11 cellular contexts compared by ENCODE assay signal in the genomic region with DNA sequence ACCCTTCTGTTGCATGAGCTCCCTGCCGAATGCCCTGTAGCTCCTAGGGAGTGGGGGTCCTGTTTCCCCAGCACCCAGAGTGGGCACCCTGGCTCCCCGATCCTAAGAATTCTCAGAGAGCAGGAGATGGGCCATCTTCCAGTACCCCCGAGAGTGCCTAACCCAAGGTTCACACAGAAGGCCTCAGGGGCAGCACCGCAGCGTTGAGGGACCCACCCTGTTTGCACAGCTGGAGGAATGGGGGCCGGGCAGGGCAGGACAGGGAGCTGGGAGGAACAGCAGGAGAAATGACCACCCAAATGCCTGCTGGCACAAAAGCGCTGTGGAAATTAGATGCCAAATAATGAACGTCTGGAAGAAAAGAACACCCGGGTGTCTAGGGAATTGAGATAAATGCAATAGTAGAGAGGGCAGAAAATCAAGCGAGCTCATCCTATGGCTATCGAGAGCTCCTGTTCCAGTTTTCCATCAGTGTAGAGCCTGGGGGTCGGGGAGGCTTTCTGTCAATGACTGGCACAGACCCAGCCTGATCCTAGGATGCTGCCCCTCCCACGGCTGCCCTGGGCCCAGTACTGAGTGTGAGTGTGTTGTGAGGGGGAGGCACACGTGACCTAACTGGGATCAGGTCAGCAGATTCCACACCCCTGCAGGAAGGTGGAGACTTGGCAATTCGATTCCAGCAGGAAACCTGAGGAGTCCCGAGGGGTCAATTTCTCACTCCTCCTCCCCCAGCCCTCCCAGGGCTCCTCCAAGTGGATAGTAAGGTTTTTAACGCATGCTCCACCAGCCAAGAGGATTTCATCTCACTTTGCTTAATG. TPM values are rescaled to one million over a fixed set of nuclear protein-coding genes. Genes with fewer than 3 reads are reported as not detected.
DNase-seq lines count a peak whose midpoint lies in the region; ATAC-seq, FAIRE-seq and TF ChIP-seq lines count a peak whose summit lies in the region.
"Had no signal": no experiment of that assay in that cellular context is flagged by ENCODE, and none has a peak within 500 bp of the region (broad histone marks: within the 10 kb centered on the region; RNA-seq: fewer than 3 reads in every experiment).

No MANE protein-coding gene starts in this region.

- in situ Hi-C loops in GM12878 (cut with MboI) = no loop called here
- in situ Hi-C loops in GM13977 (cut with MboI; ENCODE audit: low pct_unique_long_range_greater_than_20kb, low sequenced_read_pairs, unreplicated experiment) = no loop called here

- no TSS peak for BruUV-seq in GM12878 (replicated peaks; lab: Mats Ljungman, UMichigan)

- peaks cover 11 to 42% (median 19%) of the 10 kb centered on the region in 4 donors for H3K4me1 Mint-ChIP-seq in CD4-positive, alpha-beta memory T cell
- peaks cover 26 to 51% (median 42%) of the 10 kb centered on the region in 3 donors for H3K4me1 Mint-ChIP-seq in naive B cell

- SMC1A ChIA-PET in GM12878 (lab: Charles Lee; ENCODE audit: uncharacterized antibody, unreplicated experiment) = interaction anchor here (0.9 to 9.5 kb wide), 10 partner anchors 8 to 64 kb away, joined by 3 to 51 read pairs (median 6); no protein-coding TSS in a partner anchor

- TF ChIP-seq RAD21 in GM12878 (IDR thresholded peaks at IDR 0.05; ENCODE audit: insufficient read depth, low read depth, low read length) = no peak

- no peaks in the 10 kb centered on the region for H4K20me1 ChIP-seq in GM12878 (ENCODE audit: control insufficient read depth, insufficient read depth)

- no peak for DNase-seq in CD4-positive, alpha-beta memory T cell
- DNase-seq in NCI-H1092 treated with DMSO at 0.1 percent for 48 hours (lab: John Stamatoyannopoulos, UW) (peak; percentile 82), GM12878 (ENCODE audit: low read depth, low spot score) (no peak), naive B cell (no peak), GM13977 (ENCODE audit: low spot score) (no peak), GM19240 (ENCODE audit: insufficient read length, low spot score) (no peak), cortex of kidney (lab: John Stamatoyannopoulos, UW) (no peak)
- no peak for DNase-seq in activated naive CD4-positive, alpha-beta T cell treated with anti-CD3 and anti-CD28 coated beads, Interleukin-2, amount 50 U/mL, for 16 hours
- DNase-seq: activated T-cell treated with anti-CD3 and anti-CD28 coated beads, Interleukin-2, amount 50 U/mL, for 1 hour; NCI-H2029 had no signal

- peaks cover 39 to 48% of the 10 kb centered on the region in 2 donors for H3K36me3 Mint-ChIP-seq in CD4-positive, alpha-beta memory T cell
- H3K36me3 Mint-ChIP-seq in naive B cell = peaks cover 4 to 14% of the 10 kb centered on the region in 2 donors

- H3K36me3 ChIP-seq in CD4-positive, alpha-beta memory T cell (ENCODE audit: insufficient read depth, low read length) = peaks cover 22% of the 10 kb centered on the region
- H3K36me3 ChIP-seq in GM12878 (ENCODE audit: control insufficient read depth in 2 of 2, insufficient read depth in 2 of 2, low read length in 1 of 2) = peaks cover 7% of the 10 kb centered on the region in 2 experiments; a peak in 2 of 4 replicates
- H3K36me3 ChIP-seq: breast epithelium had no signal

- intact Hi-C loops in CD4-positive, alpha-beta memory T cell (cut with micrococcal nuclease) = no loop called here
- intact Hi-C loops in GM12878 (cut with micrococcal nuclease; ENCODE audit: unreplicated experiment) = no loop called here

- peaks cover 19% of the 10 kb centered on the region for H3K4me1 ChIP-seq in CD4-positive, alpha-beta memory T cell (ENCODE audit: insufficient read depth, low read length)
- H3K4me1 ChIP-seq in GM12878 (ENCODE audit: control insufficient read depth, insufficient read depth, low read length) = peaks cover 25% of the 10 kb centered on the region
- H3K4me1 ChIP-seq: breast epithelium had no signal

- no peaks in the 10 kb centered on the region for H3K27me3 ChIP-seq in CD4-positive, alpha-beta memory T cell (ENCODE audit: insufficient read depth, low read length)
- H3K27me3 ChIP-seq in GM12878 (replicated peaks in 1 of 2; ENCODE audit: control insufficient read depth in 2 of 2, insufficient read depth in 2 of 2, low read length in 1 of 2) = no peaks in the 10 kb centered on the region

- POLR2A ChIA-PET in CD4-positive, alpha-beta memory T cell (lab: Charles Lee; ENCODE audit: partially characterized antibody) = interaction anchor here (0.9 to 1.9 kb wide), 2 partner anchors 10 to 26 kb away, joined by 3 to 5 read pairs; a partner anchor contains a TSS
- POLR2A ChIA-PET in GM12878 (lab: Charles Lee) = interaction anchor here (0.5 to 1.7 kb wide), 8 partner anchors 10 to 97 kb away, joined by 3 to 6 read pairs (median 4); a partner anchor contains a TSS

- H3K9me3 ChIP-seq in CD4-positive, alpha-beta memory T cell (ENCODE audit: control insufficient read depth in 1 of 2, low read length in 2 of 2) = no peaks in the 10 kb centered on the region
- H3K9me3 ChIP-seq in GM12878 (replicated peaks; ENCODE audit: control insufficient read depth, insufficient read depth, low read length) = no peaks in the 10 kb centered on the region
- H3K9me3 ChIP-seq: breast epithelium had no signal

- no peak for FAIRE-seq in GM12878 (lab: Jason Lieb, UNC)

- H3K27ac ChIP-seq in CD4-positive, alpha-beta memory T cell (ENCODE audit: low read depth, low read length) = no peak overlapping the region
- 0 out of 2 replicates have a peak overlapping the region, but pooled peaks have one; percentile 36 for H3K27ac ChIP-seq in GM12878 (ENCODE audit: control insufficient read depth, insufficient read depth)

- H3K79me2 ChIP-seq in GM12878 (ENCODE audit: control insufficient read depth, insufficient read depth, low read length) = peaks cover 11% of the 10 kb centered on the region

- no peaks in the 10 kb centered on the region for H3K9me3 Mint-ChIP-seq in CD4-positive, alpha-beta memory T cell
- no peaks in the 10 kb centered on the region for H3K9me3 Mint-ChIP-seq in naive B cell

- no peak for TF ChIP-seq POLR2A in GM12878 (IDR thresholded peaks at IDR 0.05; ENCODE audit: low read depth, low read length)

- no peaks in the 10 kb centered on the region for H3K27me3 Mint-ChIP-seq in CD4-positive, alpha-beta memory T cell
- H3K27me3 Mint-ChIP-seq in naive B cell = no peaks in the 10 kb centered on the region

- H3K4me2 ChIP-seq in GM12878 (ENCODE audit: control insufficient read depth, insufficient read depth) = no peak overlapping the region

- no peak for TF ChIP-seq EP300 in GM12878 (IDR thresholded peaks at IDR 0.05; ENCODE audit: borderline replicate concordance in 1 of 2, control insufficient read depth in 1 of 2, low read depth in 2 of 2, low read length in 2 of 2)

- H3K4me3 Mint-ChIP-seq in CD4-positive, alpha-beta memory T cell = peak overlapping the region in 1 of 8 donors; percentile 39
- peak overlapping the region in 2 of 8 donors; percentile 15 to 78 for H3K4me3 Mint-ChIP-seq in naive B cell

- RAD21 ChIA-PET in GM12878 (lab: Charles Lee; ENCODE audit: unreplicated experiment) = interaction anchor here (1.2 to 2.7 kb wide), 6 partner anchors 8 to 94 kb away, joined by 3 to 9 read pairs (median 8); no protein-coding TSS in a partner anchor

- H2AFZ ChIP-seq in GM12878 (ENCODE audit: control insufficient read depth, low read depth, low read length) = no peak overlapping the region

- H3K9ac ChIP-seq in GM12878 (ENCODE audit: control insufficient read depth, insufficient read depth, low read length) = no peak overlapping the region

- CTCF ChIA-PET in CD4-positive, alpha-beta memory T cell (lab: Charles Lee; ENCODE audit: partially characterized antibody) = interaction anchor here (0.7 to 1.2 kb wide), 2 partner anchors 25 to 31 kb away, joined by 3 read pairs; no protein-coding TSS in a partner anchor
- CTCF ChIA-PET in GM12878 (lab: Yijun Ruan, JAX) = interaction anchor here (1.0 to 3.3 kb wide), 9 partner anchors 12 to 87 kb away, joined by 3 to 13 read pairs (median 6); no protein-coding TSS in a partner anchor

- peak overlapping the region in 4 of 7 donors; percentile 37 to 73 (median 59) for H3K27ac Mint-ChIP-seq in CD4-positive, alpha-beta memory T cell
- H3K27ac Mint-ChIP-seq in naive B cell = peak overlapping the region in 5 of 6 donors; percentile 58 to 87 (median 77)

- 78% methylated on average over 17 of the region's 17 CpGs for WGBS in GM12878 (ENCODE audit: insufficient coverage, insufficient replicate concordance, low lambda C conversion rate, missing lambda C conversion rate)

- no peak overlapping the region for H3K4me3 ChIP-seq in CD4-positive, alpha-beta memory T cell (ENCODE audit: low read length in 2 of 2)
- H3K4me3 ChIP-seq in GM12878 = no peak overlapping the region
- H3K4me3 ChIP-seq: breast epithelium had no signal

- no peak for TF ChIP-seq CTCF in GM12878 (IDR thresholded peaks at IDR 0.05 in 2 of 3, conservative IDR thresholded peaks at IDR 0.05 in 1 of 3; ENCODE audit: control insufficient read depth in 2 of 3, extremely low read depth in 1 of 3, insufficient read depth in 1 of 3, low read depth in 3 of 3, low read length in 3 of 3)
- no peak for TF ChIP-seq CTCF in GM13977 (IDR thresholded peaks at IDR 0.05; ENCODE audit: extremely low read depth, insufficient read depth, missing control alignments)

- ATAC-seq in GM12878 (no peak), naive B cell (ENCODE audit: low read depth in 2 of 2) (no peak)

TF ChIP-seq in GM12878, 131 proteins besides CTCF, POLR2A, EP300 and RAD21 (continues in another document):
- no peak for TF ChIP-seq MYC (IDR thresholded peaks at IDR 0.05; ENCODE audit: insufficient read depth, insufficient read length, insufficient replicate concordance, low read length, severe bottlenecking)
- no peak for TF ChIP-seq BACH1 (IDR thresholded peaks at IDR 0.05; ENCODE audit: borderline replicate concordance)

RNA-seq across cellular contexts. Expression of a gene that starts 25.6 kb away (rescaled TPM):
- 100 to 1,000 TPM; 174 to 178 TPM for total RNA-seq in CD4-positive, alpha-beta memory T cell
- polyA plus RNA-seq in CD4-positive, alpha-beta memory T cell = 100 to 1,000 TPM; 112 to 244 TPM
- 335 and 357 TPM in 2 replicates for total RNA-seq in GM12878 (2013; cell fraction: nucleolus; rRNA removed)
- total RNA-seq in GM12878 (2014; rRNA removed) = 139 and 150 TPM in 2 replicates
- 161 and 168 TPM in 2 replicates for total RNA-seq in GM12878 (2014; rRNA removed; fragmentation: Illumina TruSeq; extraction: Trizol)
- total RNA-seq in GM12878 (2021) = 215 and 222 TPM in 2 replicates
- 98.0 TPM for polyA plus RNA-seq in GM12878 (2011; ENCODE audit: low read depth)
- 240 and 297 TPM in 2 replicates for polyA plus RNA-seq in GM12878 (2011; rRNA removed)
- 350 and 363 TPM in 2 replicates for polyA plus RNA-seq in GM12878 (2011; cell fraction: cytosol; rRNA removed)
- 168 and 185 TPM in 2 replicates for polyA plus RNA-seq in GM12878 (2011; cell fraction: nucleus; rRNA removed)
- polyA plus RNA-seq in GM12878 (2012) = 211 and 281 TPM in 2 replicates
- polyA plus RNA-seq in GM12878 (2014; fragmentation: Illumina TruSeq; extraction: Trizol) = 324 and 353 TPM in 2 replicates
- polyA plus RNA-seq in GM12878 (2014; fragmentation: Nextera tagmentation; extraction: Ambion mirVana) = 10 to 100 TPM; 37.2 to 48.4 TPM
- polyA plus RNA-seq in GM12878 (2014; rRNA removed) = 139 and 148 TPM in 2 replicates
- 100 to 1,000 TPM; 147 to 160 TPM for polyA plus RNA-seq in GM12878 (2016; fragmentation: Nextera tagmentation; extraction: Ambion mirVana)
- 422 and 449 TPM in 2 replicates for polyA minus RNA-seq in GM12878 (2011; rRNA and poly(A)+ RNA removed)
- 122 and 141 TPM in 2 replicates for polyA minus RNA-seq in GM12878 (2011; cell fraction: cytosol; rRNA and poly(A)+ RNA removed)
- 70.4 and 70.7 TPM in 2 replicates for polyA minus RNA-seq in GM12878 (2011; cell fraction: nucleus; rRNA and poly(A)+ RNA removed)
- 100 to 1,000 TPM in 5 of 6 donors, 10 to 100 TPM in 1; 78.8 to 189 (median 150) TPM for polyA plus RNA-seq in naive B cell (ENCODE audit: low read depth in 6 of 6)
